Comparison of ENCODE assay signal across 9 cellular contexts in the genomic region with DNA sequence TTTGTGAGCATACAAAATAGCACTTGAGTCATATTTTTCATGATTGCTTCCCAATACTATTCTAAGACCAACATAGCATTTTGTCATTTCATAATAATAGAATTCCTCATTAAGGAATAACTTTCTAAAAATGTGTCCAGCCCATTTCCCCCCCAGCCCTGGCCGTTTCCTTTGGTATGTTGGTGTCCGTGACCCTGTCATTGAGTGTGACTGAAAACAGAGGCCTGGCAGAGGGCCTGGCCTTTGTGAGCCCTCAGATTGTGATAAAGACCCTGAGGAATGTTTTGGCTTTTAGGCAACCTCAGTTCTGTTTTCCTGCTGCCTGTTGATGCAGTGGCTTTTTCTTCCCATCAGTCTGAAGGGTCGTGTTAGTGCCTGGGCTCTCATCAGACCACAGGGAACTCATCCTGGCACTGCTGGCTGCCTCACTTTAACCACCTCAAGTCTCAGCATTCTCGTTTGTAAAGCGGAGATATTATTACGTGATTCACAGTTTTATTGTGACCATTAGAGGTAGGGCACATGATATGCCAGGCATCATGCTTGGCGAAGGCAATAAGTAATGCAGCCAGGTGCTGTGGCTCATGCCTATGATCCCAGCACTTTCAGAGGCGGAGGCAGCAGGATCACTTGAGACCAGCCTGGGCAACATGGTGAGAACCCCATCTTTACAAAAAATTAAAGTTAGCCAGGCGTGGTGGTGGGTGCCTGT. TPM values are rescaled to one million over a fixed set of nuclear protein-coding genes. Genes with fewer than 3 reads are reported as not detected.
DNase-seq lines count a peak whose midpoint lies in the region; ATAC-seq and TF ChIP-seq lines count a peak whose summit lies in the region.
"Had no signal": no experiment of that assay in that cellular context is flagged by ENCODE, and none has a peak within 500 bp of the region (broad histone marks: within the 10 kb centered on the region; RNA-seq: fewer than 3 reads in every experiment).

No MANE protein-coding gene starts in this region.

- intact Hi-C loops in lower lobe of right lung (cut with DNase I) (no loop called here), testis (cut with DNase I; ENCODE audit: low total_unique reads) (no loop called here)

- ATAC-seq in lower lobe of right lung = peak; percentile 82 to 83
- ATAC-seq in GM21526 (IDR thresholded peaks at IDR 0.05; ENCODE audit: low FRiP score, unreplicated experiment) = no peak
- no peak for ATAC-seq in HG02623 (IDR thresholded peaks at IDR 0.05; ENCODE audit: unreplicated experiment)
- ATAC-seq in HG02870 (IDR thresholded peaks at IDR 0.05; ENCODE audit: unreplicated experiment) = no peak

- H3K9me3 ChIP-seq in lower lobe of right lung = no peaks in the 10 kb centered on the region
- no peaks in the 10 kb centered on the region for H3K9me3 ChIP-seq in testis

- TF ChIP-seq CTCF in lower lobe of right lung (IDR thresholded peaks at IDR 0.05) = no peak
- no peak for TF ChIP-seq CTCF in testis (IDR thresholded peaks at IDR 0.05)

- H3K4me1 ChIP-seq in lower lobe of right lung (peaks cover 76% of the 10 kb centered on the region), testis (peaks cover 8% of the 10 kb centered on the region)

- H3K27me3 ChIP-seq in lower lobe of right lung (ENCODE audit: low read depth) (no peaks in the 10 kb centered on the region), testis (no peaks in the 10 kb centered on the region)

- no peaks in the 10 kb centered on the region for H3K36me3 ChIP-seq in lower lobe of right lung
- H3K36me3 ChIP-seq in testis (ENCODE audit: low read depth, missing control alignments) = no peaks in the 10 kb centered on the region

- H3K27ac ChIP-seq in lower lobe of right lung (peak overlapping the region; percentile 72), testis (peak overlapping the region; percentile 2 to 71)

- DNase-seq in LHCN-M2 (ENCODE audit: low read depth) (peak; percentile 52), dermis blood vessel endothelial cell (peak; percentile 86), lower lobe of right lung (peak; percentile 62), testis (peak; percentile 58), T1000 (lab: John Stamatoyannopoulos, UW) (no peak)

- TF ChIP-seq POLR2A in testis (IDR thresholded peaks at IDR 0.05) = no peak

- 50 to 56% methylated on average over 9 of the region's 9 CpGs for WGBS in testis, 2 donors

- no peak overlapping the region for H3K4me3 ChIP-seq in lower lobe of right lung
- no peak overlapping the region for H3K4me3 ChIP-seq in testis

RNA-seq across cellular contexts. Expression of gene SPINT2, which starts 13.8 kb away (rescaled TPM):
- 0.06 and 0.46 TPM in 2 replicates for total RNA-seq in LHCN-M2 (2014; rRNA removed)
- 0.94 TPM for polyA plus RNA-seq in LHCN-M2 (2012)
- total RNA-seq in dermis blood vessel endothelial cell = 25.9 and 34.5 TPM in 2 replicates
- 202 TPM for total RNA-seq in lower lobe of right lung
- total RNA-seq in testis = 100 to 1,000 TPM; 372 to 389 TPM
- polyA plus RNA-seq in testis (ENCODE audit: insufficient read depth, low read depth, low replicate concordance) = 480 TPM

RNA-seq across cellular contexts. Expression of gene PPP1R14A, which starts 22.0 kb away (rescaled TPM):
- total RNA-seq in LHCN-M2 (2014; rRNA removed) (not detected in 2 replicates), dermis blood vessel endothelial cell (4.1 TPM in 2 replicates), lower lobe of right lung (65.0 TPM), testis (100 to 1,000 TPM; 187 to 268 TPM)
- 0.69 TPM for polyA plus RNA-seq in LHCN-M2 (2012)
- polyA plus RNA-seq in testis (ENCODE audit: insufficient read depth, low read depth, low replicate concordance) = 97.1 TPM

RNA-seq across cellular contexts. Expression of gene C19orf33, which starts 25.9 kb away (rescaled TPM):
- 2.1 TPM in 1 of 2 replicates, not detected in the other for total RNA-seq in LHCN-M2 (2014; rRNA removed)
- polyA plus RNA-seq in LHCN-M2 (2012) = 9.0 TPM
- 14.8 TPM in 1 of 2 replicates, not detected in the other for total RNA-seq in dermis blood vessel endothelial cell
- total RNA-seq in lower lobe of right lung = 35.6 TPM
- 1 to 10 TPM; 1.1 to 1.7 TPM for total RNA-seq in testis
- 7.9 TPM for polyA plus RNA-seq in testis (ENCODE audit: insufficient read depth, low read depth, low replicate concordance)
- total RNA-seq: activated T-helper 1 cell treated with anti-CD3 and anti-CD28 coated beads, Interleukin-12 subunit alpha, Interleukin-12 subunit beta, Interleukin-2, Interleukin-4 antibody, amounts not matched to agents 30 ng/mL and 10 ng/mL and 1 ng/mL, durations not matched to agents 14 hours and 24 hours and 36 hours had no signal

RNA-seq across cellular contexts. Expression of gene YIF1B, which starts 37.6 kb away (rescaled TPM):
- total RNA-seq in LHCN-M2 (2014; rRNA removed) (117 and 118 TPM in 2 replicates), dermis blood vessel endothelial cell (76.6 and 97.3 TPM in 2 replicates), lower lobe of right lung (38.9 TPM), testis (10 to 100 TPM; 63.5 to 63.7 TPM)
- 150 TPM for polyA plus RNA-seq in LHCN-M2 (2012)
- 52.1 TPM for polyA plus RNA-seq in testis (ENCODE audit: insufficient read depth, low read depth, low replicate concordance)

RNA-seq across cellular contexts. Expression of gene KCNK6, which starts 41.5 kb away (rescaled TPM):
- total RNA-seq in LHCN-M2 (2014; rRNA removed) (3.2 and 4.4 TPM in 2 replicates), dermis blood vessel endothelial cell (8.7 and 10.2 TPM in 2 replicates), lower lobe of right lung (11.5 TPM), testis (1 to 10 TPM; 2.3 to 3.5 TPM)
- polyA plus RNA-seq in LHCN-M2 (2012) = 16.2 TPM
- polyA plus RNA-seq in testis (ENCODE audit: insufficient read depth, low read depth, low replicate concordance) = 3.4 TPM

Comparison
In these comparisons a context has a peak if more than half of its experiments do, and no peak if none do; other contexts are left out.
1. ATAC-seq: peak in lower lobe of right lung (2 of 2); none in GM21526 (single experiment), HG02623 (single experiment) and HG02870 (single experiment).
2. RNA of gene SPINT2, which starts 13.8 kb away (total RNA-seq): 372 to 389 TPM in testis, 202 TPM in lower lobe of right lung (single experiment) and 25.9 to 34.5 TPM in dermis blood vessel endothelial cell; 0.06 to 0.46 TPM in LHCN-M2; every median in the first group is over 10 times any median in the second.
3. RNA of gene PPP1R14A, which starts 22.0 kb away (total RNA-seq): 187 to 268 TPM in testis and 65.0 TPM in lower lobe of right lung (single experiment); 4.1 TPM in dermis blood vessel endothelial cell and not detected in LHCN-M2; every median in the first group is over 10 times any median in the second.